ENCODE assay signal across 14 cellular contexts in the genomic region with DNA sequence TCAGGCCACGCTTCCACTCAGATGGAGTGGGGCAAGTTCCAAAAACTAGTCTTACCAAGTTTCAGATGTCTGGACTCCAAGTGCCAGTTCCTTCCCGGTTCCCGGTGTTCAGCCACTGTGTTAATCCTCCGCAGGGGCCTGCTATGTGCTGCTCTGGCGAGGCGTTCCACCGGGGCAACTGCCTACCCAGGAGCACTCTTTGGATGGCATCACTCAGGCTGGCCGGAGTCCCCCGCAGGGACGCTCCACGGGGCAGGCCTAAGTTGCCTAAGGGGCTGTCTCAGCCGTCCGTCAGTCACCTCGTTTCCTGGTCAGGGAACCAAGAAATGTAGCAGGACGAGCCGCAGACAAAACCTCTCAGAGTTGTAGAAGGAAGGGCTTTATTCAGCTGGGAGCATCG. TPM values are rescaled to one million over a fixed set of nuclear protein-coding genes. Genes with fewer than 3 reads are reported as not detected.
A peak's percentile ranks its signal among the peaks of the same experiment; 100 is the strongest.
DNase-seq lines count a peak whose midpoint lies in the region; ATAC-seq and TF ChIP-seq lines count a peak whose summit lies in the region.
"Had no signal": no experiment of that assay in that cellular context is flagged by ENCODE, and none has a peak within 500 bp of the region (broad histone marks: within the 10 kb centered on the region; RNA-seq: fewer than 3 reads in every experiment).

No MANE protein-coding gene starts in this region.

- no peak overlapping the region for H3K27ac ChIP-seq in RWPE2 (ENCODE audit: poor library complexity, severe bottlenecking)
- H3K27ac ChIP-seq: brain microvascular endothelial cell, right lobe of liver, tibial artery had no signal

- H3K36me3 ChIP-seq in RWPE2 (ENCODE audit: low read depth), result peaks cover 49% of the 10 kb centered on the region

- no peaks in the 10 kb centered on the region for H3K4me1 ChIP-seq in RWPE2 (ENCODE audit: insufficient read depth, poor library complexity, severe bottlenecking)

- no peaks in the 10 kb centered on the region for H3K27me3 Mint-ChIP-seq in mesothelial cell of epicardium (ENCODE audit: low read depth)

- peaks cover 15% of the 10 kb centered on the region for H3K4me1 Mint-ChIP-seq in mesothelial cell of epicardium

- peak; percentile 43 for DNase-seq in DMS 273 (lab: John Stamatoyannopoulos, UW; ENCODE audit: unreplicated experiment)
- DNase-seq in DMS 273 treated with DMSO at 0.1 percent for 48 hours (lab: John Stamatoyannopoulos, UW), result no peak
- peak; percentile 11 for DNase-seq in Daoy (ENCODE audit: low read depth)
- DNase-seq in RWPE2 (ENCODE audit: low spot score), result no peak
- no peak for DNase-seq in mesothelial cell of epicardium (ENCODE audit: low spot score in 2 of 2, unreplicated experiment in 2 of 2)
- DNase-seq in occipital lobe (lab: John Stamatoyannopoulos, UW), result no peak
- DNase-seq in NOMO-1 treated with DMSO at 0.1 percent for 48 hours (lab: John Stamatoyannopoulos, UW; ENCODE audit: unreplicated experiment), result no peak
- DNase-seq: brain microvascular endothelial cell, Calu3, NCI-H1048, right lobe of liver, tibial artery had no signal

- H3K27ac Mint-ChIP-seq in mesothelial cell of epicardium, result peak overlapping the region; percentile 34
- H3K27ac Mint-ChIP-seq: activated T-helper 2 cell treated with anti-CD3 and anti-CD28 coated beads, Interferon-gamma antibody, Interleukin-2, Interleukin-4, amounts not matched to agents 10 μg/mL and 5 μg/mL and 100 μg/mL, durations not matched to agents 14 hours and 24 hours and 36 hours had no signal

- no peaks in the 10 kb centered on the region for H3K27me3 ChIP-seq in RWPE2 (ENCODE audit: insufficient read depth, poor library complexity, severe bottlenecking)
- H3K27me3 ChIP-seq: brain microvascular endothelial cell, right lobe of liver, tibial artery had no signal

- H3K36me3 Mint-ChIP-seq in mesothelial cell of epicardium, result peaks cover 58% of the 10 kb centered on the region

- H3K4me3 ChIP-seq in RWPE2 (ENCODE audit: severe bottlenecking), result no peak overlapping the region
- H3K4me3 ChIP-seq: right lobe of liver, tibial artery had no signal

- TF ChIP-seq CTCF in RWPE2 (IDR thresholded peaks at IDR 0.05; ENCODE audit: poor library complexity, severe bottlenecking), result no peak
- no peak for TF ChIP-seq CTCF in mesothelial cell of epicardium (IDR thresholded peaks at IDR 0.05; ENCODE audit: unreplicated experiment)

- no peak overlapping the region for H3K4me3 Mint-ChIP-seq in mesothelial cell of epicardium

- ATAC-seq in RWPE2 (ENCODE audit: low read depth), result peak; percentile 22; the same call in 2 of the 3 replicates
- no peak for ATAC-seq in GM18868 (IDR thresholded peaks at IDR 0.05; ENCODE audit: unreplicated experiment)

- H3K9me3 ChIP-seq in RWPE2 (ENCODE audit: severe bottlenecking), result no peaks in the 10 kb centered on the region
- H3K9me3 ChIP-seq: right lobe of liver, tibial artery had no signal

- peaks cover 12% of the 10 kb centered on the region for H3K9me3 Mint-ChIP-seq in mesothelial cell of epicardium

RNA-seq across cellular contexts. Expression of gene RPS23, which starts 5.2 kb away (rescaled TPM):
- 4,285 and 5,872 TPM in 2 replicates for total RNA-seq in Daoy (2014; rRNA removed; shearing (Covaris generic))
- total RNA-seq in mesothelial cell of epicardium, result 2,105 to 2,236 TPM (median 2,214 TPM) in 3 replicates
- 3,378 TPM for total RNA-seq in occipital lobe

Comparison
In these comparisons a context has a peak if more than half of its experiments do, and no peak if none do; other contexts are left out.
1. DNase-seq: peak in DMS 273 (single experiment) and Daoy (single experiment); none in DMS 273 treated with DMSO at 0.1 percent for 48 hours (single experiment), RWPE2 (single experiment), mesothelial cell of epicardium (0 of 2), occipital lobe (single experiment) and NOMO-1 treated with DMSO at 0.1 percent for 48 hours (single experiment).